Comparison of ENCODE assay signal across 9 cellular contexts in the genomic region with DNA sequence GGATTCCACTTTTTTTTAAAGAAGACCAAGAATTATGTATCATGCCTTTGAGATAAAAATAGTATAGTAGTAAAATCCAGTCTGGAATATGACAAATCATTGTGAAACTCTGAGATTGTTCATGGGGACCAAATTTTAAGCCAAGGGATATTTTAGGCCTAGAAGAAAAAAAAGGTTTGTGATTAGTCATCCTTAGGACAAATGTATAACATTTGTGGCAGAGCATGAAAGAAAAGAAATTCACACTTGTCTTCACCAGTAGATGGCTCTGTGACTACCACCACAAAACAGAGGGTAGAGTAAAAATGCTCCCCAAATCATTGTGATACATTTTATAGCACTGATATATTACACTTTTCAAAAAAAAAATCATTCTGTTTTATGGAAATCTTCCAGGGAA.
DNase-seq lines count a peak whose midpoint lies in the region; ATAC-seq, FAIRE-seq and TF ChIP-seq lines count a peak whose summit lies in the region.
"Had no signal": no experiment of that assay in that cellular context is flagged by ENCODE, and none has a peak within 500 bp of the region (broad histone marks: within the 10 kb centered on the region; RNA-seq: fewer than 3 reads in every experiment).

No MANE protein-coding gene starts in this region.

- H3K27me3 ChIP-seq in ascending aorta, result no peaks in the 10 kb centered on the region

- CTCF ChIA-PET in GM10248 (lab: Yijun Ruan, JAX), result no interaction called here

- no peaks in the 10 kb centered on the region for H3K36me3 ChIP-seq in ascending aorta

- peak; percentile 19 for FAIRE-seq in A204.1 (lab: Jason Lieb, UNC)

- no peaks in the 10 kb centered on the region for H3K9me3 ChIP-seq in ascending aorta

- POLR2A ChIA-PET in GM10248 (lab: Yijun Ruan, JAX), result no interaction called here

- ATAC-seq in GM18909 (IDR thresholded peaks at IDR 0.05; ENCODE audit: poor library complexity, unreplicated experiment) (no peak), HG02970 (IDR thresholded peaks at IDR 0.05; ENCODE audit: low FRiP score, unreplicated experiment) (no peak)

- intact Hi-C loops in ascending aorta (cut with DNase I), result no loop called here

- DNase-seq in GM10248 (ENCODE audit: extremely low spot score) (no peak), NCI-H460 (ENCODE audit: extremely low read depth, low read depth) (peak; percentile 22), fibroblast of gingiva (ENCODE audit: low read depth) (peak; percentile 76), ascending aorta (ENCODE audit: low spot score in 2 of 2) (no peak), NCI-H1436 (lab: John Stamatoyannopoulos, UW) (no peak)
- DNase-seq: activated CD4-positive, alpha-beta T cell treated with anti-CD3 and anti-CD28 coated beads, Interleukin-2, amount 50 U/mL, for 48 hours had no signal

- H3K27ac ChIP-seq in ascending aorta, result no peak overlapping the region

- no peaks in the 10 kb centered on the region for H3K4me1 ChIP-seq in ascending aorta

- TF ChIP-seq CTCF in GM10248 (IDR thresholded peaks at IDR 0.05; ENCODE audit: control extremely low read depth, extremely low read depth, low read depth, missing control alignments) (peak; percentile 28), ascending aorta (IDR thresholded peaks at IDR 0.05) (no peak)

- no peak overlapping the region for H3K4me3 ChIP-seq in ascending aorta

Comparison
In these comparisons a context has a peak if more than half of its experiments do, and no peak if none do; other contexts are left out.
1. DNase-seq: peak in NCI-H460 (single experiment) and fibroblast of gingiva (single experiment); none in GM10248 (single experiment), ascending aorta (0 of 2) and NCI-H1436 (single experiment).